24 cellular contexts compared by ENCODE assay signal in genomic region chr1:44021581-44022321, GRCh38. TPM values are rescaled to one million over a fixed set of nuclear protein-coding genes. Genes with fewer than 3 reads are reported as not detected.
DNase-seq lines count a peak whose midpoint lies in the region; ATAC-seq and TF ChIP-seq lines count a peak whose summit lies in the region.
"Had no signal": no experiment of that assay in that cellular context is flagged by ENCODE, and none has a peak within 500 bp of the region (broad histone marks: within the 10 kb centered on the region; RNA-seq: fewer than 3 reads in every experiment).

No MANE protein-coding gene starts in this region.

- no peak overlapping the region for H4K5ac ChIP-seq in H9 (ENCODE audit: insufficient read length, low read depth, low read length)

- TF ChIP-seq EP300 in gastroesophageal sphincter (IDR thresholded peaks at IDR 0.05): no peak

- peaks cover 0 to 42% of the 10 kb centered on the region in 2 donors for H3K36me3 ChIP-seq in gastroesophageal sphincter
- H3K36me3 ChIP-seq: ascending aorta, transverse colon had no signal

- no peak overlapping the region for H2BK5ac ChIP-seq in H9 (ENCODE audit: insufficient read length, low read length)

- in situ Hi-C loops in astrocyte of the spinal cord (cut with HindIII; ENCODE audit: low sequenced_read_pairs): no loop called here

- no peak for DNase-seq in H9
- no peak for DNase-seq in astrocyte of the spinal cord (ENCODE audit: low read depth, low spot score)
- no peak for DNase-seq in glutamatergic neuron
- no peak for DNase-seq in retinal pigment epithelial cell (ENCODE audit: low read depth)
- no peak for DNase-seq in DMS114 treated with DMSO at 0.1 percent for 48 hours (lab: John Stamatoyannopoulos, UW; ENCODE audit: unreplicated experiment)
- no peak for DNase-seq in mesothelial cell of epicardium (ENCODE audit: low spot score in 2 of 2, unreplicated experiment in 2 of 2)
- DNase-seq: activated CD4-positive, alpha-beta T cell treated with anti-CD3 and anti-CD28 coated beads for 36 hours; CD8-positive, alpha-beta memory T cell; cortex of kidney; foreskin fibroblast; MM.1S; NCI-H1436 treated with DMSO at 0.1 percent for 48 hours; NCI-H2171; NCI-H526 treated with DMSO at 0.1 percent for 48 hours; RPMI8226; small intestine; transverse colon had no signal

- H3K14ac ChIP-seq in H9 (ENCODE audit: insufficient read depth, low read length): no peak overlapping the region

- H3K9me3 ChIP-seq in H9 (ENCODE audit: control insufficient read depth, low read depth, low read length) (no peaks in the 10 kb centered on the region), gastroesophageal sphincter (no peaks in the 10 kb centered on the region)
- H3K9me3 ChIP-seq: ascending aorta, transverse colon had no signal

- no peaks in the 10 kb centered on the region for H3K23me2 ChIP-seq in H9 (ENCODE audit: insufficient read length, low read depth, low read length, poor library complexity, severe bottlenecking)

- H3K27me3 Mint-ChIP-seq in H9 (ENCODE audit: low read depth): no peaks in the 10 kb centered on the region
- peaks cover 2% of the 10 kb centered on the region for H3K27me3 Mint-ChIP-seq in glutamatergic neuron (ENCODE audit: unreplicated experiment)
- H3K27me3 Mint-ChIP-seq in mesothelial cell of epicardium (ENCODE audit: low read depth): no peaks in the 10 kb centered on the region
- H3K27me3 Mint-ChIP-seq: activated CD4-positive, alpha-beta T cell treated with anti-CD3 and anti-CD28 coated beads for 36 hours; activated naive CD4-positive, alpha-beta T cell treated with anti-CD3 and anti-CD28 coated beads, Interleukin-2, amount 50 U/mL, for 24 hours; IgD-negative memory B cell; natural killer cell treated with Interleukin-12 subunit alpha and Interleukin-12 subunit beta and Interleukin-15 and Interleukin-18, amount 100 ng/mL, for 72 hours; stimulated activated naive CD8-positive, alpha-beta T cell treated with anti-CD3 and anti-CD28 coated beads, Interleukin-15, Interleukin-2, amounts not matched to agents 100 ng/mL and 50 ng/mL, for 24 hours had no signal

- H3K4me3 ChIP-seq in astrocyte of the spinal cord (ENCODE audit: low read depth, low read length) (no peak overlapping the region), retinal pigment epithelial cell (ENCODE audit: low read length) (no peak overlapping the region), gastroesophageal sphincter (no peak overlapping the region)
- H3K4me3 ChIP-seq: ascending aorta, transverse colon had no signal

- no peak overlapping the region for H3K18ac ChIP-seq in H9 (ENCODE audit: insufficient read length, low read depth, low read length)

- peak; percentile 24; the same call in 1 of the 3 replicates for TF ChIP-seq CTCF in H9 (conservative IDR thresholded peaks at IDR 0.05)
- TF ChIP-seq CTCF in astrocyte of the spinal cord (IDR thresholded peaks at IDR 0.05; ENCODE audit: low read depth, low read length): peak; percentile 7
- no peak for TF ChIP-seq CTCF in glutamatergic neuron (IDR thresholded peaks at IDR 0.05; ENCODE audit: partially characterized antibody, unreplicated experiment)
- TF ChIP-seq CTCF in retinal pigment epithelial cell (conservative IDR thresholded peaks at IDR 0.05; ENCODE audit: low read depth, low read length): peak; percentile 15
- TF ChIP-seq CTCF in mesothelial cell of epicardium (IDR thresholded peaks at IDR 0.05; ENCODE audit: unreplicated experiment): no peak
- TF ChIP-seq CTCF in gastroesophageal sphincter (IDR thresholded peaks at IDR 0.05): no peak

- no peak overlapping the region for H2BK120ac ChIP-seq in H9 (ENCODE audit: low read depth, low read length, poor library complexity, severe bottlenecking)

- peak overlapping the region in 1 of 3 experiments; percentile 48; a peak in 2 of 7 replicates for H3K27ac Mint-ChIP-seq in H9
- no peak overlapping the region for H3K27ac Mint-ChIP-seq in glutamatergic neuron (ENCODE audit: unreplicated experiment)
- H3K27ac Mint-ChIP-seq in mesothelial cell of epicardium: no peak overlapping the region
- H3K27ac Mint-ChIP-seq: activated CD4-positive, alpha-beta T cell treated with anti-CD3 and anti-CD28 coated beads for 36 hours; activated naive CD4-positive, alpha-beta T cell treated with anti-CD3 and anti-CD28 coated beads, Interleukin-2, amount 50 U/mL, for 24 hours; CD8-positive, alpha-beta memory T cell; natural killer cell treated with Interleukin-12 subunit alpha and Interleukin-12 subunit beta and Interleukin-15 and Interleukin-18, amount 100 ng/mL, for 72 hours; stimulated activated naive CD8-positive, alpha-beta T cell treated with anti-CD3 and anti-CD28 coated beads, Interleukin-15, Interleukin-2, amounts not matched to agents 100 ng/mL and 50 ng/mL, for 24 hours had no signal

- no peak overlapping the region for H3K27ac ChIP-seq in H9 (ENCODE audit: insufficient read length, low read depth, low read length)
- H3K27ac ChIP-seq in gastroesophageal sphincter: no peak overlapping the region
- H3K27ac ChIP-seq: ascending aorta, transverse colon had no signal

- H4K8ac ChIP-seq in H9 (replicated peaks; ENCODE audit: insufficient read length, low read depth, low read length): no peak overlapping the region

- no peak overlapping the region for H3K56ac ChIP-seq in H9 (ENCODE audit: insufficient read length, low read depth, low read length)

- no peak overlapping the region for H3K9ac ChIP-seq in H9 (ENCODE audit: extremely low read depth, insufficient read length, low read length)

- H3K4me1 Mint-ChIP-seq in H9 (peaks cover 13 to 15% of the 10 kb centered on the region in 2 experiments), glutamatergic neuron (ENCODE audit: low read depth, unreplicated experiment) (no peaks in the 10 kb centered on the region), mesothelial cell of epicardium (no peaks in the 10 kb centered on the region)
- H3K4me1 Mint-ChIP-seq: activated CD4-positive, alpha-beta T cell treated with anti-CD3 and anti-CD28 coated beads for 36 hours; activated naive CD4-positive, alpha-beta T cell treated with anti-CD3 and anti-CD28 coated beads, Interleukin-2, amount 50 U/mL, for 24 hours; CD8-positive, alpha-beta memory T cell had no signal

- H3K36me3 Mint-ChIP-seq in H9 (ENCODE audit: insufficient read depth in 1 of 3, low read depth in 3 of 3) (peaks cover 18 to 41% (median 18%) of the 10 kb centered on the region in 3 experiments), glutamatergic neuron (ENCODE audit: unreplicated experiment) (peaks cover 4% of the 10 kb centered on the region), mesothelial cell of epicardium (peaks cover 13% of the 10 kb centered on the region)
- H3K36me3 Mint-ChIP-seq: CD8-positive, alpha-beta memory T cell; IgD-negative memory B cell; natural killer cell treated with Interleukin-12 subunit alpha and Interleukin-12 subunit beta and Interleukin-15 and Interleukin-18, amount 100 ng/mL, for 72 hours had no signal

- H2BK12ac ChIP-seq in H9 (ENCODE audit: insufficient read length, low read depth, low read length): no peak overlapping the region

- no CpG with 5 or more reads among the region's 10 CpGs for whole genome bisulfite sequencing in H9 (ENCODE audit: extremely low coverage, insufficient read length, low lambda C conversion rate)
- WGBS in gastroesophageal sphincter (ENCODE audit: low coverage in 1 of 2), 2 donors: 78 to 93% methylated on average over 2 to 3 of the region's 10 CpGs

- H3K4me2 ChIP-seq in H9 (ENCODE audit: insufficient read depth, insufficient read length, low read length): no peak overlapping the region

- H3K27me3 ChIP-seq in H9 (ENCODE audit: insufficient read depth, low read length) (no peaks in the 10 kb centered on the region), gastroesophageal sphincter (no peaks in the 10 kb centered on the region)
- H3K27me3 ChIP-seq: ascending aorta, transverse colon had no signal

- H3K4me1 ChIP-seq in H9 (ENCODE audit: insufficient read depth, low read length): no peaks in the 10 kb centered on the region
- no peaks in the 10 kb centered on the region for H3K4me1 ChIP-seq in gastroesophageal sphincter
- H3K4me1 ChIP-seq: ascending aorta had no signal

- TF ChIP-seq POLR2A in gastroesophageal sphincter (IDR thresholded peaks at IDR 0.05): no peak

- H3K79me1 ChIP-seq in H9 (ENCODE audit: insufficient read depth, low read depth, low read length, poor library complexity, severe bottlenecking): no peaks in the 10 kb centered on the region

- H3T11ph ChIP-seq in H9 (ENCODE audit: low read length): no peak overlapping the region

- H2AK5ac ChIP-seq in H9 (ENCODE audit: insufficient read length, low read length): no peak overlapping the region

- no peaks in the 10 kb centered on the region for H3K79me2 ChIP-seq in H9 (ENCODE audit: insufficient read depth, low read length)

- H3K9me3 Mint-ChIP-seq in H9 (no peaks in the 10 kb centered on the region), glutamatergic neuron (ENCODE audit: unreplicated experiment) (peaks cover 2% of the 10 kb centered on the region), mesothelial cell of epicardium (no peaks in the 10 kb centered on the region)
- H3K9me3 Mint-ChIP-seq: activated naive CD4-positive, alpha-beta T cell treated with anti-CD3 and anti-CD28 coated beads, Interleukin-2, amount 50 U/mL, for 24 hours; CD8-positive, alpha-beta memory T cell; IgD-negative memory B cell; natural killer cell treated with Interleukin-12 subunit alpha and Interleukin-12 subunit beta and Interleukin-15 and Interleukin-18, amount 100 ng/mL, for 72 hours; stimulated activated naive CD8-positive, alpha-beta T cell treated with anti-CD3 and anti-CD28 coated beads, Interleukin-15, Interleukin-2, amounts not matched to agents 100 ng/mL and 50 ng/mL, for 24 hours had no signal

- H4K91ac ChIP-seq in H9 (ENCODE audit: insufficient read length, low read depth, low read length): no peak overlapping the region

- H3K23ac ChIP-seq in H9 (ENCODE audit: insufficient read length, low read depth, low read length): no peak overlapping the region

- H4K20me1 ChIP-seq in H9 (ENCODE audit: control insufficient read depth, insufficient read depth, insufficient read length): no peaks in the 10 kb centered on the region

- H2BK20ac ChIP-seq in H9 (ENCODE audit: low read depth, low read length, poor library complexity, severe bottlenecking): no peak overlapping the region

- H2AFZ ChIP-seq in H9 (ENCODE audit: low read length): no peak overlapping the region

- H3K4me3 Mint-ChIP-seq in H9: no peak overlapping the region
- H3K4me3 Mint-ChIP-seq in glutamatergic neuron (ENCODE audit: unreplicated experiment): peak overlapping the region; percentile 47
- no peak overlapping the region for H3K4me3 Mint-ChIP-seq in mesothelial cell of epicardium
- H3K4me3 Mint-ChIP-seq: activated CD4-positive, alpha-beta T cell treated with anti-CD3 and anti-CD28 coated beads for 36 hours; activated naive CD4-positive, alpha-beta T cell treated with anti-CD3 and anti-CD28 coated beads, Interleukin-2, amount 50 U/mL, for 24 hours; CD8-positive, alpha-beta memory T cell; natural killer cell treated with Interleukin-12 subunit alpha and Interleukin-12 subunit beta and Interleukin-15 and Interleukin-18, amount 100 ng/mL, for 72 hours; stimulated activated naive CD8-positive, alpha-beta T cell treated with anti-CD3 and anti-CD28 coated beads, Interleukin-15, Interleukin-2, amounts not matched to agents 100 ng/mL and 50 ng/mL, for 24 hours had no signal

- no peak overlapping the region for H2BK15ac ChIP-seq in H9 (ENCODE audit: low read depth, low read length)

- no peak for ATAC-seq in HG02981 (IDR thresholded peaks at IDR 0.05; ENCODE audit: unreplicated experiment)
- no peak for ATAC-seq in gastroesophageal sphincter
- ATAC-seq: activated CD4-positive, alpha-beta T cell treated with anti-CD3 and anti-CD28 coated beads for 36 hours; natural killer cell treated with Interleukin-12 subunit alpha and Interleukin-12 subunit beta and Interleukin-15 and Interleukin-18, amount 100 ng/mL, for 72 hours had no signal

- H3K4ac ChIP-seq in H9 (ENCODE audit: low read depth, low read length): no peak overlapping the region

RNA-seq across cellular contexts. Expression of gene SLC6A9, which starts 9.5 kb away (rescaled TPM):
- total RNA-seq in H9 (2021) (29.5 and 30.1 TPM in 2 replicates), glutamatergic neuron (ENCODE audit: unreplicated experiment) (8.9 TPM), mesothelial cell of epicardium (28.4 to 30.9 TPM (median 29.5 TPM) in 3 replicates), gastroesophageal sphincter (10 to 100 TPM in 1 of 4 donors, 1 to 10 TPM in 3; 1.8 to 14.2 (median 7.5) TPM)

RNA-seq across cellular contexts. Expression of gene CCDC24, which starts 30.4 kb away (rescaled TPM):
- total RNA-seq in H9 (2021): 11.8 and 12.4 TPM in 2 replicates
- 6.3 TPM for total RNA-seq in glutamatergic neuron (ENCODE audit: unreplicated experiment)
- total RNA-seq in mesothelial cell of epicardium: 12.3 to 13.8 TPM (median 12.4 TPM) in 3 replicates
- 1 to 10 TPM; 5.0 to 6.2 (median 5.5) TPM for total RNA-seq in gastroesophageal sphincter

RNA-seq across cellular contexts. Expression of gene B4GALT2, which starts 42.7 kb away (rescaled TPM):
- total RNA-seq in H9 (2021) (70.9 and 74.0 TPM in 2 replicates), glutamatergic neuron (ENCODE audit: unreplicated experiment) (45.7 TPM), mesothelial cell of epicardium (55.8 to 58.6 TPM (median 57.8 TPM) in 3 replicates), gastroesophageal sphincter (100 to 1,000 TPM in 1 of 4 donors, 10 to 100 TPM in 3; 34.4 to 129 (median 37.6) TPM)

RNA-seq across cellular contexts. Expression of gene ATP6V0B, which starts 47.0 kb away (rescaled TPM):
- total RNA-seq in H9 (2021): 127 and 131 TPM in 2 replicates
- 208 TPM for total RNA-seq in glutamatergic neuron (ENCODE audit: unreplicated experiment)
- total RNA-seq in mesothelial cell of epicardium: 72.8 to 82.6 TPM (median 75.0 TPM) in 3 replicates
- 100 to 1,000 TPM in 1 of 4 donors, 10 to 100 TPM in 3; 67.9 to 107 (median 89.9) TPM for total RNA-seq in gastroesophageal sphincter

RNA-seq across cellular contexts. Expression of gene DPH2, which starts 51.9 kb away (rescaled TPM):
- 74.4 and 79.6 TPM in 2 replicates for total RNA-seq in H9 (2021)
- total RNA-seq in glutamatergic neuron (ENCODE audit: unreplicated experiment): 25.3 TPM
- total RNA-seq in mesothelial cell of epicardium: 24.1 to 26.6 TPM (median 25.0 TPM) in 3 replicates
- total RNA-seq in gastroesophageal sphincter: 10 to 100 TPM; 23.5 to 41.9 (median 32.5) TPM

Comparison
In these comparisons a context has a peak if more than half of its experiments do, and no peak if none do; other contexts are left out.
1. CTCF ChIP-seq: peak in H9 (single experiment), astrocyte of the spinal cord (single experiment) and retinal pigment epithelial cell (single experiment); none in glutamatergic neuron (single experiment), mesothelial cell of epicardium (single experiment) and gastroesophageal sphincter (0 of 4).